ENCODE assay signal across 1 cellular context in genomic region chr9:76516871-76517270, GRCh38.
TF ChIP-seq lines count a peak whose summit lies in the region.

No MANE protein-coding gene starts in this region.

TF ChIP-seq in GM23338, 12 proteins besides CTCF, POLR2A, EP300 and RAD21:
- no peak for TF ChIP-seq ETS1 (IDR thresholded peaks at IDR 0.05)
- TF ChIP-seq CREB1 (CRISPR knock-in tag; IDR thresholded peaks at IDR 0.05; ENCODE audit: low read depth) = no peak
- TF ChIP-seq ZNF462 (CRISPR knock-in tag; IDR thresholded peaks at IDR 0.05) = no peak
- no peak for TF ChIP-seq NANOG (IDR thresholded peaks at IDR 0.05; ENCODE audit: borderline replicate concordance)
- TF ChIP-seq REST (IDR thresholded peaks at IDR 0.05; ENCODE audit: unreplicated experiment) = no peak
